In genomic region chr12:8047842-8048241, GRCh38 we compare ENCODE assay signal across 18 cellular contexts. TPM values are rescaled to one million over a fixed set of nuclear protein-coding genes. Genes with fewer than 3 reads are reported as not detected.
DNase-seq lines count a peak whose midpoint lies in the region; ATAC-seq and TF ChIP-seq lines count a peak whose summit lies in the region.
"Had no signal": no experiment of that assay in that cellular context is flagged by ENCODE, and none has a peak within 500 bp of the region (broad histone marks: within the 10 kb centered on the region; RNA-seq: fewer than 3 reads in every experiment).

No MANE protein-coding gene starts in this region.

- no peak for DNase-seq in activated CD4-positive, alpha-beta T cell treated with anti-CD3 and anti-CD28 coated beads, Interleukin-2, amount 10 ng/mL, durations not matched to agents 7 days and 5 days
- no peak for DNase-seq in activated CD4-positive, alpha-beta T cell treated with anti-CD3 and anti-CD28 coated beads, Interleukin-2, amount 50 U/mL, for 1 hour
- DNase-seq in activated naive CD8-positive, alpha-beta T cell treated with anti-CD3 and anti-CD28 coated beads, Interleukin-2, amount 10 ng/mL, durations not matched to agents 7 days and 5 days = no peak
- no peak for DNase-seq in activated naive CD8-positive, alpha-beta T cell treated with anti-CD3 and anti-CD28 coated beads, Interleukin-2, amount 50 U/mL, for 24 hours
- DNase-seq in neural crest cell (ENCODE audit: low read depth, low spot score) (no peak), GM19240 (ENCODE audit: insufficient read length, low spot score) (no peak), mammary epithelial cell (no peak)
- no peak for DNase-seq in stimulated activated naive CD4-positive, alpha-beta T cell treated with Interleukin-2 at 50 U/mL for 16 hours (lab: John Stamatoyannopoulos, UW)
- DNase-seq: CD8-positive, alpha-beta T cell; COR-L47; DMS153; DMS79 treated with DMSO at 0.1 percent for 48 hours; EL; HFFc6 had no signal

- H3K4me1 Mint-ChIP-seq in activated CD4-positive, alpha-beta T cell treated with anti-CD3 and anti-CD28 coated beads, Interleukin-2, amount 10 ng/mL, durations not matched to agents 7 days and 5 days = peaks cover 16% of the 10 kb centered on the region
- peaks cover 4% of the 10 kb centered on the region for H3K4me1 Mint-ChIP-seq in activated naive CD8-positive, alpha-beta T cell treated with anti-CD3 and anti-CD28 coated beads, Interleukin-2, amount 10 ng/mL, durations not matched to agents 7 days and 5 days
- peaks cover 14% of the 10 kb centered on the region for H3K4me1 Mint-ChIP-seq in activated naive CD8-positive, alpha-beta T cell treated with anti-CD3 and anti-CD28 coated beads, Interleukin-2, amount 50 U/mL, for 24 hours
- no peaks in the 10 kb centered on the region for H3K4me1 Mint-ChIP-seq in neural crest cell

- no peak overlapping the region for H3K27ac ChIP-seq in mammary epithelial cell (ENCODE audit: insufficient read depth, low read depth, low read length)
- H3K27ac ChIP-seq: 22Rv1 had no signal

- H3K4me3 ChIP-seq in mammary epithelial cell (replicated peaks in 1 of 3; ENCODE audit: insufficient read depth in 1 of 3, low read depth in 2 of 3, low read length in 3 of 3) = no peak overlapping the region
- H3K4me3 ChIP-seq: HAP-1 had no signal

- no peak overlapping the region for H2AFZ ChIP-seq in mammary epithelial cell (ENCODE audit: low read depth, low read length)

- dilution Hi-C loops in mammary epithelial cell (cut with HindIII; ENCODE audit: low sequenced_read_pairs) = no loop called here

- no peaks in the 10 kb centered on the region for H3K27me3 ChIP-seq in mammary epithelial cell (ENCODE audit: insufficient read depth, low read length)

- no TSS peak for BruUV-seq in mammary epithelial cell (replicated peaks; lab: Mats Ljungman, UMichigan)

- H3K9me3 ChIP-seq in mammary epithelial cell (replicated peaks; ENCODE audit: insufficient read depth, low read length) = no peaks in the 10 kb centered on the region
- H3K9me3 ChIP-seq: HAP-1 had no signal

- H3K9ac ChIP-seq in mammary epithelial cell (ENCODE audit: insufficient read depth, low read length) = no peak overlapping the region

- no peak overlapping the region for H3K4me2 ChIP-seq in mammary epithelial cell (ENCODE audit: insufficient read depth, low read depth, low read length)

- no peaks in the 10 kb centered on the region for H4K20me1 ChIP-seq in mammary epithelial cell (ENCODE audit: insufficient read depth, low read length)

- no peak overlapping the region for H3K4me3 Mint-ChIP-seq in activated CD4-positive, alpha-beta T cell treated with anti-CD3 and anti-CD28 coated beads, Interleukin-2, amount 10 ng/mL, durations not matched to agents 7 days and 5 days
- H3K4me3 Mint-ChIP-seq in activated naive CD8-positive, alpha-beta T cell treated with anti-CD3 and anti-CD28 coated beads, Interleukin-2, amount 10 ng/mL, durations not matched to agents 7 days and 5 days = no peak overlapping the region
- no peak overlapping the region for H3K4me3 Mint-ChIP-seq in activated naive CD8-positive, alpha-beta T cell treated with anti-CD3 and anti-CD28 coated beads, Interleukin-2, amount 50 U/mL, for 24 hours
- no peak overlapping the region for H3K4me3 Mint-ChIP-seq in neural crest cell
- H3K4me3 Mint-ChIP-seq: CD14-positive monocyte; CD8-positive, alpha-beta T cell; HFFc6 had no signal

- in situ Hi-C loops in mammary epithelial cell (cut with MboI; ENCODE audit: low sequenced_read_pairs in 2 of 2) = no loop called here

- peaks cover 68% of the 10 kb centered on the region for H3K36me3 Mint-ChIP-seq in activated CD4-positive, alpha-beta T cell treated with anti-CD3 and anti-CD28 coated beads, Interleukin-2, amount 10 ng/mL, durations not matched to agents 7 days and 5 days (ENCODE audit: low read depth)
- H3K36me3 Mint-ChIP-seq in activated naive CD8-positive, alpha-beta T cell treated with anti-CD3 and anti-CD28 coated beads, Interleukin-2, amount 10 ng/mL, durations not matched to agents 7 days and 5 days = peaks cover 51% of the 10 kb centered on the region
- peaks cover 52% of the 10 kb centered on the region for H3K36me3 Mint-ChIP-seq in activated naive CD8-positive, alpha-beta T cell treated with anti-CD3 and anti-CD28 coated beads, Interleukin-2, amount 50 U/mL, for 24 hours (ENCODE audit: low read depth)
- peaks cover 16% of the 10 kb centered on the region for H3K36me3 Mint-ChIP-seq in neural crest cell (ENCODE audit: low read depth)

- intact Hi-C loops in mammary epithelial cell (cut with micrococcal nuclease) = no loop called here

- WGBS in mammary epithelial cell (ENCODE audit: low coverage, missing lambda C conversion rate) = 100% methylated on average over 1 of the region's 5 CpGs

- H3K27me3 Mint-ChIP-seq in activated CD4-positive, alpha-beta T cell treated with anti-CD3 and anti-CD28 coated beads, Interleukin-2, amount 10 ng/mL, durations not matched to agents 7 days and 5 days = no peaks in the 10 kb centered on the region
- H3K27me3 Mint-ChIP-seq in activated naive CD8-positive, alpha-beta T cell treated with anti-CD3 and anti-CD28 coated beads, Interleukin-2, amount 10 ng/mL, durations not matched to agents 7 days and 5 days = no peaks in the 10 kb centered on the region
- no peaks in the 10 kb centered on the region for H3K27me3 Mint-ChIP-seq in activated naive CD8-positive, alpha-beta T cell treated with anti-CD3 and anti-CD28 coated beads, Interleukin-2, amount 50 U/mL, for 24 hours
- no peaks in the 10 kb centered on the region for H3K27me3 Mint-ChIP-seq in neural crest cell (ENCODE audit: low read depth)

- no peak for ATAC-seq in activated naive CD8-positive, alpha-beta T cell treated with anti-CD3 and anti-CD28 coated beads, Interleukin-2, amount 10 ng/mL, durations not matched to agents 7 days and 5 days (ENCODE audit: low read depth)
- ATAC-seq in activated naive CD8-positive, alpha-beta T cell treated with anti-CD3 and anti-CD28 coated beads, Interleukin-2, amount 50 U/mL, for 24 hours = no peak
- ATAC-seq: CD8-positive, alpha-beta T cell had no signal

- no peak for TF ChIP-seq CTCF in neural crest cell (conservative IDR thresholded peaks at IDR 0.05)
- no peak for TF ChIP-seq CTCF in mammary epithelial cell (conservative IDR thresholded peaks at IDR 0.05 in 1 of 2, IDR thresholded peaks at IDR 0.05 in 1 of 2; ENCODE audit: extremely low read depth in 1 of 2, insufficient read depth in 1 of 2, low read depth in 1 of 2, low read length in 2 of 2)

- POLR2A ChIA-PET in activated CD4-positive, alpha-beta T cell treated with anti-CD3 and anti-CD28 coated beads, Interleukin-2, amount 10 ng/mL, durations not matched to agents 7 days and 5 days (lab: Charles Lee) = no interaction called here
- POLR2A ChIA-PET in activated naive CD8-positive, alpha-beta T cell treated with anti-CD3 and anti-CD28 coated beads, Interleukin-2, amount 10 ng/mL, durations not matched to agents 7 days and 5 days (lab: Charles Lee) = interaction anchor here (1.3 kb wide), 1 partner anchor 30 kb away, joined by 4 read pairs; no protein-coding TSS in a partner anchor

- CTCF ChIA-PET in activated CD4-positive, alpha-beta T cell treated with anti-CD3 and anti-CD28 coated beads, Interleukin-2, amount 10 ng/mL, durations not matched to agents 7 days and 5 days (lab: Charles Lee) = interaction anchor here (1.1 to 6.2 kb wide), 3 partner anchors 10 to 30 kb away, joined by 3 to 38 read pairs (median 4); no protein-coding TSS in a partner anchor
- CTCF ChIA-PET in mammary epithelial cell (lab: Charles Lee; ENCODE audit: low non-redundant PET) = no interaction called here

- peaks cover 28% of the 10 kb centered on the region for H3K36me3 ChIP-seq in mammary epithelial cell (ENCODE audit: insufficient read depth, low read length)

- no peaks in the 10 kb centered on the region for H3K9me3 Mint-ChIP-seq in activated CD4-positive, alpha-beta T cell treated with anti-CD3 and anti-CD28 coated beads, Interleukin-2, amount 10 ng/mL, durations not matched to agents 7 days and 5 days
- H3K9me3 Mint-ChIP-seq in activated naive CD8-positive, alpha-beta T cell treated with anti-CD3 and anti-CD28 coated beads, Interleukin-2, amount 10 ng/mL, durations not matched to agents 7 days and 5 days = no peaks in the 10 kb centered on the region
- H3K9me3 Mint-ChIP-seq in activated naive CD8-positive, alpha-beta T cell treated with anti-CD3 and anti-CD28 coated beads, Interleukin-2, amount 50 U/mL, for 24 hours = no peaks in the 10 kb centered on the region
- no peaks in the 10 kb centered on the region for H3K9me3 Mint-ChIP-seq in neural crest cell
- H3K9me3 Mint-ChIP-seq: CD14-positive monocyte; CD8-positive, alpha-beta T cell; HFFc6 had no signal

- H3K4me1 ChIP-seq in mammary epithelial cell (ENCODE audit: insufficient read depth, low read length) = no peaks in the 10 kb centered on the region
- H3K4me1 ChIP-seq: HAP-1 had no signal

- H3K27ac Mint-ChIP-seq in activated CD4-positive, alpha-beta T cell treated with anti-CD3 and anti-CD28 coated beads, Interleukin-2, amount 10 ng/mL, durations not matched to agents 7 days and 5 days = peak overlapping the region; percentile 14
- peak overlapping the region; percentile 8 for H3K27ac Mint-ChIP-seq in activated naive CD8-positive, alpha-beta T cell treated with anti-CD3 and anti-CD28 coated beads, Interleukin-2, amount 10 ng/mL, durations not matched to agents 7 days and 5 days
- H3K27ac Mint-ChIP-seq in activated naive CD8-positive, alpha-beta T cell treated with anti-CD3 and anti-CD28 coated beads, Interleukin-2, amount 50 U/mL, for 24 hours = no peak overlapping the region
- peak overlapping the region; percentile 45 for H3K27ac Mint-ChIP-seq in neural crest cell (ENCODE audit: unreplicated experiment)
- H3K27ac Mint-ChIP-seq: CD8-positive, alpha-beta T cell had no signal

- no peaks in the 10 kb centered on the region for H3K79me2 ChIP-seq in mammary epithelial cell (ENCODE audit: insufficient read depth, low read length)

RNA-seq across cellular contexts. Expression of gene FOXJ2, which starts 15.3 kb away (rescaled TPM):
- total RNA-seq in activated CD4-positive, alpha-beta T cell treated with anti-CD3 and anti-CD28 coated beads, Interleukin-2, amount 10 ng/mL, durations not matched to agents 7 days and 5 days = 10 to 100 TPM; 21.4 to 22.5 TPM
- total RNA-seq in activated naive CD8-positive, alpha-beta T cell treated with anti-CD3 and anti-CD28 coated beads, Interleukin-2, amount 10 ng/mL, durations not matched to agents 7 days and 5 days = 10 to 100 TPM; 26.4 to 26.9 TPM
- total RNA-seq in neural crest cell (14.1 and 15.4 TPM in 2 replicates), mammary epithelial cell (10 to 100 TPM in 1 of 2 donors, 1 to 10 TPM in 1; 7.2 to 16.4 TPM)
- 5.1 TPM for polyA plus RNA-seq in mammary epithelial cell
- polyA minus RNA-seq in mammary epithelial cell = 18.9 TPM

RNA-seq across cellular contexts. Expression of gene C3AR1, which starts 18.3 kb away (rescaled TPM):
- 1 to 10 TPM; 5.4 to 5.9 TPM for total RNA-seq in activated CD4-positive, alpha-beta T cell treated with anti-CD3 and anti-CD28 coated beads, Interleukin-2, amount 10 ng/mL, durations not matched to agents 7 days and 5 days
- 1 to 10 TPM; 7.8 to 8.2 TPM for total RNA-seq in activated naive CD8-positive, alpha-beta T cell treated with anti-CD3 and anti-CD28 coated beads, Interleukin-2, amount 10 ng/mL, durations not matched to agents 7 days and 5 days
- total RNA-seq in neural crest cell (not detected in 2 replicates), mammary epithelial cell (under 1 TPM; 0.17 to 0.42 TPM)
- 0.25 TPM for polyA plus RNA-seq in mammary epithelial cell
- not detected for polyA minus RNA-seq in mammary epithelial cell
- total RNA-seq: H1 had no signal
- polyA plus RNA-seq: H1 had no signal

RNA-seq across cellular contexts. Expression of gene NECAP1, which starts 34.2 kb away (rescaled TPM):
- 10 to 100 TPM; 38.0 to 39.4 TPM for total RNA-seq in activated CD4-positive, alpha-beta T cell treated with anti-CD3 and anti-CD28 coated beads, Interleukin-2, amount 10 ng/mL, durations not matched to agents 7 days and 5 days
- 10 to 100 TPM; 41.1 to 47.4 TPM for total RNA-seq in activated naive CD8-positive, alpha-beta T cell treated with anti-CD3 and anti-CD28 coated beads, Interleukin-2, amount 10 ng/mL, durations not matched to agents 7 days and 5 days
- total RNA-seq in neural crest cell (25.7 and 27.3 TPM in 2 replicates), mammary epithelial cell (10 to 100 TPM; 33.8 to 43.5 TPM)
- 26.4 TPM for polyA plus RNA-seq in mammary epithelial cell
- 24.7 TPM for polyA minus RNA-seq in mammary epithelial cell
